ENCODE assay signal across 1 cellular context in the genomic region with DNA sequence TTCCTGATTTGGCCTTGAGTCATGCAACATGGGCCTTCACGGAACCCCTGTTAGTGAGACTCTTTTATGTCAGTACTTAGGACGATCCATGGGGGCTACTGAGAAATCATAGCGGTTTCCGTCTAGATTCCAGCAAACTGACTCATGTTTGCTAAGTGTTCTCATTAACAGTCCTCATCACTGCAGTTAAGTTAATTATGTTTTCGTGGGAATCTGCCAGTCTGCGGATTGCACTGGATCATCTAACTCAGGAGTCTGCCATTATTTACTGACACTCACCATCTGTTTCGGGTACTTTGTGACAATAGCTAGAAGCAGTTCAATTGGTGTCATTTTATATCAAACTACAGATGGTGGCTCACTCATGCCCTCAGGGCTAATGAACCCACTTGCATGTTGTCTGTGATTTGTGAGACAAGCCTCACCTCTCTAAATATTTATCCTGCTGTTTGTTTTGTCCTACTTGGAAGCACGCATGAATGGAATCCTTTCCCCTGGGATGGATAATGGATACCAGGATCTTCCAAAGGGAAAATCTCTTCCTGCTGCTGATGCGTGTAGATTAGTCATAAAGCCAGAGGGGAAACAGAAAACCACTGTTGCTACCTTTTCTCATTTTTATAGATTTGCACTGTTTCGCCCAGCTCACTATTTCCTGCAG.
TF ChIP-seq lines count a peak whose summit lies in the region.

No MANE protein-coding gene starts in this region.

TF ChIP-seq in SK-N-SH, 30 proteins besides CTCF, POLR2A, EP300 and RAD21 (continued from another document):
- TF ChIP-seq TEAD4 (IDR thresholded peaks at IDR 0.05; ENCODE audit: borderline replicate concordance, insufficient read depth) (no peak), CHD2 (IDR thresholded peaks at IDR 0.05; ENCODE audit: low read length, partially characterized antibody) (no peak)
